ENCODE assay signal across 17 cellular contexts in genomic region chr15:89972085-89972484, GRCh38. TPM values are rescaled to one million over a fixed set of nuclear protein-coding genes. Genes with fewer than 3 reads are reported as not detected.
DNase-seq lines count a peak whose midpoint lies in the region; TF ChIP-seq lines count a peak whose summit lies in the region.
"Had no signal": no experiment of that assay in that cellular context is flagged by ENCODE, and none has a peak within 500 bp of the region (broad histone marks: within the 10 kb centered on the region; RNA-seq: fewer than 3 reads in every experiment).

No MANE protein-coding gene starts in this region.

- H2BK15ac ChIP-seq in neuronal stem cell (ENCODE audit: low read length), result no peak overlapping the region

- H3K4me2 ChIP-seq in MM.1S (ENCODE audit: low read depth, low read length), result no peak overlapping the region
- H3K4me2 ChIP-seq in neuronal stem cell (ENCODE audit: insufficient read depth, low read length, poor library complexity, severe bottlenecking), result no peak overlapping the region

- H3K9me3 ChIP-seq in MM.1S (replicated peaks; ENCODE audit: insufficient read depth, low read length) (no peaks in the 10 kb centered on the region), neuronal stem cell (replicated peaks in 1 of 2; ENCODE audit: control insufficient read depth in 2 of 2, insufficient read depth in 1 of 2, low read depth in 1 of 2, low read length in 2 of 2) (peaks cover 0 to 2% of the 10 kb centered on the region in 2 donors), BE2C (no peaks in the 10 kb centered on the region; the same call in 1 of the 2 replicates)
- H3K9me3 ChIP-seq: lower lobe of right lung, ovary, SJSA1, transverse colon had no signal

- H3K18ac ChIP-seq in neuronal stem cell (ENCODE audit: low read length), result no peak overlapping the region

- peak overlapping the region; percentile 71 for H3K14ac ChIP-seq in neuronal stem cell (ENCODE audit: low read length)

- H3F3A ChIP-seq in MM.1S (ENCODE audit: insufficient read depth, low read length), result no peaks in the 10 kb centered on the region

- H3K36me3 ChIP-seq in MM.1S (replicated peaks; ENCODE audit: insufficient read depth, low read length), result no peaks in the 10 kb centered on the region
- H3K36me3 ChIP-seq in neuronal stem cell (replicated peaks in 1 of 2; ENCODE audit: control insufficient read depth in 2 of 2, insufficient read depth in 2 of 2, low read length in 2 of 2), result no peaks in the 10 kb centered on the region
- H3K36me3 ChIP-seq in BE2C, result no peaks in the 10 kb centered on the region
- H3K36me3 ChIP-seq: lower lobe of right lung, MG63, ovary, SJSA1, transverse colon had no signal

- H3K27me3 ChIP-seq in MM.1S (replicated peaks; ENCODE audit: insufficient read depth, low read length), result no peaks in the 10 kb centered on the region
- no peaks in the 10 kb centered on the region for H3K27me3 ChIP-seq in neuronal stem cell (ENCODE audit: control insufficient read depth in 3 of 3, insufficient read depth in 3 of 3, low read depth in 1 of 3, low read length in 3 of 3)
- H3K27me3 ChIP-seq in BE2C, result no peaks in the 10 kb centered on the region
- H3K27me3 ChIP-seq: MG63, ovary, transverse colon had no signal

- no peak overlapping the region for H2AK5ac ChIP-seq in neuronal stem cell (ENCODE audit: low read depth, low read length)

- H3K27ac ChIP-seq in MM.1S (ENCODE audit: low read length), result no peak overlapping the region
- no peak overlapping the region for H3K27ac ChIP-seq in neuronal stem cell (replicated peaks; ENCODE audit: low read length)
- H3K27ac ChIP-seq: lower lobe of right lung, ovary, SJSA1, transverse colon had no signal

- TF ChIP-seq CTCF in MM.1S (IDR thresholded peaks at IDR 0.05; ENCODE audit: low read length) (no peak), BE2C (IDR thresholded peaks at IDR 0.05; ENCODE audit: low read depth, low read length) (no peak)

- no peak overlapping the region for H2BK5ac ChIP-seq in neuronal stem cell (ENCODE audit: low read length)

- no peaks in the 10 kb centered on the region for H4K20me1 ChIP-seq in MM.1S (ENCODE audit: insufficient read depth, low read length)

- H2BK120ac ChIP-seq in neuronal stem cell (ENCODE audit: low read depth, low read length), result no peak overlapping the region

- no peak overlapping the region for H3K4ac ChIP-seq in neuronal stem cell (ENCODE audit: low read length)

- H2AFZ ChIP-seq in MM.1S (ENCODE audit: low read length) (peak overlapping the region; percentile 66), neuronal stem cell (ENCODE audit: low read length) (no peak overlapping the region)

- H3K4me3 ChIP-seq in MM.1S (ENCODE audit: low read length) (no peak overlapping the region), neuronal stem cell (ENCODE audit: low read length in 2 of 2) (no peak overlapping the region), BE2C (ENCODE audit: low read depth, low read length) (no peak overlapping the region)
- H3K4me3 ChIP-seq: lower lobe of right lung, MG63, ovary, SJSA1, transverse colon had no signal

- in situ Hi-C loops in ACHN (cut with HindIII; ENCODE audit: low pct_ligation_motif_present, low pct_unique_long_range_greater_than_20kb, low sequenced_read_pairs), result no loop called here

- H3K23ac ChIP-seq in neuronal stem cell (ENCODE audit: low read depth, low read length, poor library complexity), result no peak overlapping the region

- H3K79me1 ChIP-seq in neuronal stem cell (ENCODE audit: low read depth, low read length), result no peaks in the 10 kb centered on the region

- no peak overlapping the region for H4K8ac ChIP-seq in neuronal stem cell (ENCODE audit: low read depth, low read length)

- H3K79me2 ChIP-seq in MM.1S (ENCODE audit: low read length), result no peaks in the 10 kb centered on the region

- no CpG with 5 or more reads among the region's 5 CpGs for WGBS in neuronal stem cell (ENCODE audit: extremely low coverage in 2 of 2, insufficient read length in 2 of 2, insufficient replicate concordance in 1 of 2), 2 donors

- H2BK12ac ChIP-seq in neuronal stem cell (ENCODE audit: low read length), result no peak overlapping the region

- H3K4me1 ChIP-seq in MM.1S (ENCODE audit: low read length), result peaks cover 12% of the 10 kb centered on the region
- no peaks in the 10 kb centered on the region for H3K4me1 ChIP-seq in neuronal stem cell (ENCODE audit: control insufficient read depth in 2 of 2, insufficient read depth in 1 of 2, low read depth in 1 of 2, low read length in 2 of 2)
- H3K4me1 ChIP-seq in BE2C, result no peaks in the 10 kb centered on the region
- H3K4me1 ChIP-seq: lower lobe of right lung, SJSA1 had no signal

- no peak overlapping the region for H3K9ac ChIP-seq in MM.1S (ENCODE audit: low read length)
- H3K9ac ChIP-seq in neuronal stem cell (ENCODE audit: low read depth, low read length, poor library complexity), result no peak overlapping the region

- H4K91ac ChIP-seq in neuronal stem cell (ENCODE audit: low read depth, low read length, poor library complexity), result no peak overlapping the region

- DNase-seq in ELR (ENCODE audit: low read depth) (peak; percentile 5), MM.1S (no peak), SKM-1 treated with dmso at 0.1 percent for 144 hours (lab: John Stamatoyannopoulos, UW; ENCODE audit: unreplicated experiment) (peak; percentile 80), neuronal stem cell (ENCODE audit: low spot score) (no peak), ACHN (no peak), NCI-H2196 (lab: John Stamatoyannopoulos, UW; ENCODE audit: unreplicated experiment) (no peak), DMS114 treated with DMSO at 0.1 percent for 48 hours (lab: John Stamatoyannopoulos, UW; ENCODE audit: unreplicated experiment) (no peak), BE2C (no peak)
- DNase-seq: activated gamma-delta T cell, NCI-H2029 treated with DMSO at 0.1 percent for 48 hours, NCI-H510A, T1000 had no signal

- no peaks in the 10 kb centered on the region for H3K9me2 ChIP-seq in MM.1S (replicated peaks; ENCODE audit: insufficient read depth, low read length)

RNA-seq across cellular contexts. Expression of gene ZNF710, which starts 29.0 kb away (rescaled TPM):
- 47.8 TPM for polyA plus RNA-seq in neuronal stem cell (2013, experiment 1 of 2)
- polyA plus RNA-seq in neuronal stem cell (2013, experiment 2 of 2), result 50.8 TPM
- polyA plus RNA-seq in BE2C (2012; ENCODE audit: insufficient read depth, insufficient read length, low read depth), result 14.6 TPM

RNA-seq across cellular contexts. Expression of gene ARPIN, which starts 59.3 kb away (rescaled TPM):
- 6.9 TPM for polyA plus RNA-seq in neuronal stem cell (2013, experiment 1 of 2)
- 6.9 TPM for polyA plus RNA-seq in neuronal stem cell (2013, experiment 2 of 2)
- polyA plus RNA-seq in BE2C (2012; ENCODE audit: insufficient read depth, insufficient read length, low read depth), result 3.1 TPM

Comparison
In these comparisons a context has a peak if more than half of its experiments do, and no peak if none do; other contexts are left out.
1. DNase-seq: peak in ELR (single experiment) and SKM-1 treated with dmso at 0.1 percent for 144 hours (single experiment); none in MM.1S (single experiment), neuronal stem cell (single experiment), ACHN (single experiment), NCI-H2196 (single experiment), DMS114 treated with DMSO at 0.1 percent for 48 hours (single experiment) and BE2C (single experiment).